Comparison of ENCODE assay signal across 8 cellular contexts in genomic region chr12:125135906-125136305, GRCh38. TPM values are rescaled to one million over a fixed set of nuclear protein-coding genes. Genes with fewer than 3 reads are reported as not detected.
"Had no signal": no experiment of that assay in that cellular context is flagged by ENCODE, and none has a peak within 500 bp of the region (broad histone marks: within the 10 kb centered on the region; RNA-seq: fewer than 3 reads in every experiment).

No MANE protein-coding gene starts in this region.

- FAIRE-seq: HepG2, HTR-8/SVneo had no signal

- H3K9ac ChIP-seq: KMS-11 had no signal

- ATAC-seq: HepG2 had no signal

- H3K4me2 ChIP-seq: KMS-11 had no signal

- H3K27me3 Mint-ChIP-seq: IgD-negative memory B cell had no signal

- H3K27ac Mint-ChIP-seq: IgD-negative memory B cell had no signal

- H3K4me1 Mint-ChIP-seq: IgD-negative memory B cell had no signal

- H3K27ac ChIP-seq: HL-60, KMS-11 had no signal

- DNase-seq: IMR-90, KBM-7, KG1 had no signal

- H3K4me3 Mint-ChIP-seq: IgD-negative memory B cell had no signal

- H3K9me3 Mint-ChIP-seq: IgD-negative memory B cell had no signal

RNA-seq across cellular contexts. Expression of gene TMEM132B, which starts 50.3 kb away (rescaled TPM):
- polyA plus RNA-seq: HepG2, IgD-negative memory B cell had no signal
